ENCODE assay signal across 31 cellular contexts in genomic region chr19:50779504-50780457, GRCh38. TPM values are rescaled to one million over a fixed set of nuclear protein-coding genes. Genes with fewer than 3 reads are reported as not detected.
DNase-seq lines count a peak whose midpoint lies in the region; ATAC-seq and TF ChIP-seq lines count a peak whose summit lies in the region.
"Had no signal": no experiment of that assay in that cellular context is flagged by ENCODE, and none has a peak within 500 bp of the region (broad histone marks: within the 10 kb centered on the region; RNA-seq: fewer than 3 reads in every experiment).

No MANE protein-coding gene starts in this region.

- H3K4me3 ChIP-seq in mammary epithelial cell (replicated peaks in 1 of 3; ENCODE audit: insufficient read depth in 1 of 3, low read depth in 2 of 3, low read length in 3 of 3) = no peak overlapping the region
- H3K4me3 ChIP-seq in breast epithelium = no peak overlapping the region
- H3K4me3 ChIP-seq in hepatocyte = no peak overlapping the region
- H3K4me3 ChIP-seq: ascending aorta, heart left ventricle, SJCRH30, stomach, transverse colon had no signal

- TF ChIP-seq POLR2A in breast epithelium (IDR thresholded peaks at IDR 0.05) = no peak

- H4K20me1 ChIP-seq in mammary epithelial cell (ENCODE audit: insufficient read depth, low read length) = no peaks in the 10 kb centered on the region
- no peaks in the 10 kb centered on the region for H4K20me1 ChIP-seq in hepatocyte (ENCODE audit: insufficient read depth, poor library complexity, severe bottlenecking)

- no peaks in the 10 kb centered on the region for H3K36me3 ChIP-seq in mammary epithelial cell (ENCODE audit: insufficient read depth, low read length)
- no peaks in the 10 kb centered on the region for H3K36me3 ChIP-seq in breast epithelium
- no peaks in the 10 kb centered on the region for H3K36me3 ChIP-seq in hepatocyte (replicated peaks; ENCODE audit: insufficient read depth, low read depth)
- H3K36me3 ChIP-seq: ascending aorta, heart left ventricle, neutrophil, SJCRH30, stomach, transverse colon had no signal

- WGBS in mammary epithelial cell (ENCODE audit: low coverage, missing lambda C conversion rate) = 11% methylated on average over 24 of the region's 25 CpGs
- WGBS in hepatocyte (ENCODE audit: low lambda C conversion rate, missing lambda C conversion rate) = 51% methylated on average over 23 of the region's 25 CpGs

- ATAC-seq in foreskin keratinocyte (peak; percentile 75), GM21528 (IDR thresholded peaks at IDR 0.05; ENCODE audit: low FRiP score, unreplicated experiment) (no peak), HG02759 (IDR thresholded peaks at IDR 0.05; ENCODE audit: unreplicated experiment) (no peak)
- ATAC-seq: heart left ventricle, left cardiac atrium, T-cell had no signal

- TF ChIP-seq CTCF in mammary epithelial cell (conservative IDR thresholded peaks at IDR 0.05 in 1 of 2, IDR thresholded peaks at IDR 0.05 in 1 of 2; ENCODE audit: extremely low read depth in 1 of 2, insufficient read depth in 1 of 2, low read depth in 1 of 2, low read length in 2 of 2) (no peak), breast epithelium (IDR thresholded peaks at IDR 0.05) (no peak), foreskin keratinocyte (conservative IDR thresholded peaks at IDR 0.05) (no peak), hepatocyte (IDR thresholded peaks at IDR 0.05; ENCODE audit: poor library complexity) (no peak)

- H3K9me3 ChIP-seq in mammary epithelial cell (replicated peaks; ENCODE audit: insufficient read depth, low read length) (peaks cover 3% of the 10 kb centered on the region), breast epithelium (peaks cover 6 to 7% of the 10 kb centered on the region in 2 donors), hepatocyte (ENCODE audit: low read depth) (no peaks in the 10 kb centered on the region)
- H3K9me3 ChIP-seq: ascending aorta, neutrophil, SJCRH30, transverse colon had no signal

- no peak overlapping the region for H3K9ac ChIP-seq in mammary epithelial cell (ENCODE audit: insufficient read depth, low read length)
- H3K9ac ChIP-seq: KMS-11 had no signal

- no peak overlapping the region for H3K27ac ChIP-seq in mammary epithelial cell (ENCODE audit: insufficient read depth, low read depth, low read length)
- H3K27ac ChIP-seq in breast epithelium = no peak overlapping the region
- no peak overlapping the region for H3K27ac ChIP-seq in foreskin keratinocyte
- H3K27ac ChIP-seq in hepatocyte = no peak overlapping the region
- H3K27ac ChIP-seq: ascending aorta, heart left ventricle, KMS-11, neutrophil, SJCRH30, stomach, transverse colon had no signal

- no peaks in the 10 kb centered on the region for H3K79me2 ChIP-seq in mammary epithelial cell (ENCODE audit: insufficient read depth, low read length)
- no peaks in the 10 kb centered on the region for H3K79me2 ChIP-seq in hepatocyte

- peak; percentile 49 for DNase-seq in mammary epithelial cell
- DNase-seq in breast epithelium (ENCODE audit: low spot score in 2 of 2) = no peak
- peak; percentile 59 for DNase-seq in NAMALWA (ENCODE audit: low spot score)
- peak in 1 of 2 donors; percentile 64 for DNase-seq in foreskin keratinocyte
- peak; percentile 18 for DNase-seq in retina
- no peak for DNase-seq in hepatocyte (ENCODE audit: low spot score)
- DNase-seq: activated CD4-positive, alpha-beta T cell treated with anti-CD3 and anti-CD28 coated beads, Interleukin-2, amount 50 U/mL, for 48 hours; activated CD4-positive, CD25-positive, alpha-beta regulatory T cell; activated T-cell treated with anti-CD3 and anti-CD28 coated beads for 4 hours; C1 segment of cervical spinal cord; COR-L47; DMS53; heart left ventricle; left cardiac atrium; NCI-H1694 treated with DMSO at 0.1 percent for 48 hours; NCI-H2171; NCI-H524 treated with DMSO at 0.1 percent for 48 hours; SJCRH30; stomach; T-cell; transverse colon had no signal

- H2AFZ ChIP-seq in mammary epithelial cell (ENCODE audit: low read depth, low read length) (peak overlapping the region; percentile 43), hepatocyte (no peak overlapping the region)

- H3K4me1 ChIP-seq in mammary epithelial cell (ENCODE audit: insufficient read depth, low read length) (peaks cover 7% of the 10 kb centered on the region), breast epithelium (no peaks in the 10 kb centered on the region), foreskin keratinocyte (no peaks in the 10 kb centered on the region), hepatocyte (ENCODE audit: insufficient read depth) (no peaks in the 10 kb centered on the region)
- H3K4me1 ChIP-seq: ascending aorta had no signal

- H3K27me3 ChIP-seq in mammary epithelial cell (ENCODE audit: insufficient read depth, low read length) (peaks cover 14% of the 10 kb centered on the region), breast epithelium (peaks cover 0 to 63% of the 10 kb centered on the region in 2 donors), foreskin keratinocyte (peaks cover 65% of the 10 kb centered on the region), hepatocyte (peaks cover 55% of the 10 kb centered on the region)

- H3K4me2 ChIP-seq in mammary epithelial cell (ENCODE audit: insufficient read depth, low read depth, low read length) (peak overlapping the region; percentile 17), hepatocyte (no peak overlapping the region)
- H3K4me2 ChIP-seq: KMS-11 had no signal

- H3K9me2 ChIP-seq in hepatocyte (replicated peaks; ENCODE audit: insufficient read depth) = no peaks in the 10 kb centered on the region

- in situ Hi-C loops in mammary epithelial cell (cut with MboI; ENCODE audit: low sequenced_read_pairs in 2 of 2) = loop anchor here (10.0 to 25.0 kb wide), 4 partner anchors 55 to 415 kb away; partner anchors contain the start of genes NAPSA (in 2 of the 2) and CLEC11A (in 1 of the 2)

- no TSS peak for BruUV-seq in mammary epithelial cell (replicated peaks; lab: Mats Ljungman, UMichigan)

- CTCF ChIA-PET in mammary epithelial cell (lab: Charles Lee; ENCODE audit: low non-redundant PET) = interaction anchor here (1.3 kb wide), 1 partner anchor 55 kb away, joined by 15 read pairs; no protein-coding TSS in a partner anchor

- dilution Hi-C loops in mammary epithelial cell (cut with HindIII; ENCODE audit: low sequenced_read_pairs) = no loop called here

- intact Hi-C loops in mammary epithelial cell (cut with micrococcal nuclease) (loop anchor here (1.0 kb wide), 1 partner anchor 56 kb away; the partner anchor contains the start of gene CLEC11A), breast epithelium (cut with DNase I; ENCODE audit: low total_unique reads) (no loop called here)

RNA-seq across cellular contexts. Expression of gene GPR32, which starts 9.5 kb away (rescaled TPM):
- total RNA-seq in mammary epithelial cell (not detected), breast epithelium (not detected), foreskin keratinocyte (not detected in 2 replicates), hepatocyte (not detected in 2 replicates)
- polyA plus RNA-seq in mammary epithelial cell (not detected), foreskin keratinocyte (not detected in 2 replicates), hepatocyte (not detected in 2 replicates)
- polyA minus RNA-seq in mammary epithelial cell = not detected
- total RNA-seq: ascending aorta, cardiac septum, fibroblast of villous mesenchyme, heart left ventricle, left cardiac atrium, progenitor cell of endocrine pancreas, SJCRH30, stomach, T-cell, transverse colon had no signal
- polyA plus RNA-seq: AG04450, esophagus, heart left ventricle, stomach had no signal

RNA-seq across cellular contexts. Expression of gene ACP4, which starts 10.4 kb away (rescaled TPM):
- total RNA-seq in mammary epithelial cell = not detected
- polyA plus RNA-seq in mammary epithelial cell = not detected
- not detected for polyA minus RNA-seq in mammary epithelial cell
- not detected for total RNA-seq in breast epithelium
- not detected in 2 replicates for total RNA-seq in foreskin keratinocyte
- polyA plus RNA-seq in foreskin keratinocyte = not detected in 2 replicates
- total RNA-seq in hepatocyte = not detected in 2 replicates
- polyA plus RNA-seq in hepatocyte = not detected in 2 replicates
- total RNA-seq: ascending aorta, cardiac septum, fibroblast of villous mesenchyme, heart left ventricle, left cardiac atrium, progenitor cell of endocrine pancreas, SJCRH30, stomach, T-cell, transverse colon had no signal
- polyA plus RNA-seq: AG04450, esophagus, heart left ventricle, stomach had no signal

RNA-seq across cellular contexts. Expression of gene KLK1, which starts 43.8 kb away (rescaled TPM):
- under 1 TPM in 1 of 2 donors, not detected in 1; 0.54 TPM for total RNA-seq in mammary epithelial cell
- 0.63 TPM for polyA plus RNA-seq in mammary epithelial cell
- 7.7 TPM for polyA minus RNA-seq in mammary epithelial cell
- total RNA-seq in breast epithelium = under 1 TPM in 2 of 3 donors, not detected in 1; 0.33 to 0.44 TPM
- total RNA-seq in foreskin keratinocyte = 1.1 and 1.3 TPM in 2 replicates
- 3.9 and 5.0 TPM in 2 replicates for polyA plus RNA-seq in foreskin keratinocyte
- 2.7 and 3.9 TPM in 2 replicates for total RNA-seq in hepatocyte
- polyA plus RNA-seq in hepatocyte = 6.6 and 8.2 TPM in 2 replicates
- total RNA-seq: ascending aorta, cardiac septum, fibroblast of villous mesenchyme, progenitor cell of endocrine pancreas had no signal
- polyA plus RNA-seq: AG04450 had no signal

RNA-seq across cellular contexts. Expression of gene KLK15, which starts 53.6 kb away (rescaled TPM):
- not detected for total RNA-seq in mammary epithelial cell
- polyA plus RNA-seq in mammary epithelial cell = not detected
- not detected for polyA minus RNA-seq in mammary epithelial cell
- not detected for total RNA-seq in breast epithelium
- total RNA-seq in foreskin keratinocyte = not detected in 2 replicates
- not detected in 2 replicates for polyA plus RNA-seq in foreskin keratinocyte
- total RNA-seq in hepatocyte = not detected in 2 replicates
- not detected in 2 replicates for polyA plus RNA-seq in hepatocyte
- total RNA-seq: ascending aorta, cardiac septum, fibroblast of villous mesenchyme, heart left ventricle, left cardiac atrium, progenitor cell of endocrine pancreas, SJCRH30, stomach, T-cell had no signal
- polyA plus RNA-seq: AG04450, esophagus, heart left ventricle, stomach had no signal

RNA-seq across cellular contexts. Expression of gene CLEC11A, which starts 56.6 kb away (rescaled TPM):
- total RNA-seq in mammary epithelial cell (1 to 10 TPM in 1 of 2 donors, under 1 TPM in 1; 0.50 to 3.0 TPM), breast epithelium (10 to 100 TPM; 16.4 to 24.3 (median 20.6) TPM), foreskin keratinocyte (1.7 and 2.1 TPM in 2 replicates), hepatocyte (27.6 and 30.3 TPM in 2 replicates)
- polyA plus RNA-seq in mammary epithelial cell (3.3 TPM), foreskin keratinocyte (3.0 and 4.9 TPM in 2 replicates), hepatocyte (72.4 and 111 TPM in 2 replicates)
- polyA minus RNA-seq in mammary epithelial cell = not detected
- total RNA-seq: ascending aorta had no signal

Comparison
In these comparisons a context has a peak if more than half of its experiments do, and no peak if none do; other contexts are left out.
1. DNase-seq: peak in mammary epithelial cell (single experiment), NAMALWA (single experiment) and retina (single experiment); none in breast epithelium (0 of 2) and hepatocyte (single experiment).